14 cellular contexts compared by ENCODE assay signal in the genomic region with DNA sequence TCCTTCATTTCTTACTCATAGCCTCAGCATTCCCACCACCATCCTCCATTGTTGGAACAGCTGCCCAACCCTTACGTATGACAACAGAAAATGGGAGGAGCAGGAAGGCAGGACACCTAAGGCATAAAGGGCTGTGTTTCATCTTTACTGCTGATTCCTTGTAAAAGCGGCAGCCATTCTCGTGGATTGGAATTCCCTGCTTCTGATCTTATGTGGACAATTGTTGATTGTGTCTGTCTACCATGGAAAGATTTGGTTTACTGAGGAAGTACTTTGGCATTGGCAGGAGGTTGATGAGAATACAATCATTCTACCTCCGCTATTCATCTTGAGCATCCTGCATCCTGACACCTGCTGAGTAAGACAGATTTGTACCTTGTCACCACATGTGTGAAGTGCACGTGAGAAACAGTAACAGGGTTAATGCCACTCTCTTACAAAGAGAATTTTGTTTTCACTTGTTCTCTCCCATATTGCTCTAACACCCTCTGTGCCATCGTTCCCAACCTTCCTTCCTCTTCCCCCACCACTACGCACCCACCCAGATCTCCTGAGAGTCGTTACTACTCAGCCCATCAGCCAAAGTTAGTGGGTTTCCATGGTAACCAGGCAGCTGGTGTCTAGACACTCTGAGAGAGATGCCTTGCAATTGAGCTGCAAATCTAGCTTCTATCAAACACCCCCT.
DNase-seq lines count a peak whose midpoint lies in the region; ATAC-seq and TF ChIP-seq lines count a peak whose summit lies in the region.
"Had no signal": no experiment of that assay in that cellular context is flagged by ENCODE, and none has a peak within 500 bp of the region (broad histone marks: within the 10 kb centered on the region; RNA-seq: fewer than 3 reads in every experiment).

No MANE protein-coding gene starts in this region.

- H3K14ac ChIP-seq in trophoblast cell (ENCODE audit: low read length), result no peak overlapping the region

- H2BK5ac ChIP-seq in trophoblast cell (ENCODE audit: low read depth, low read length, poor library complexity), result no peak overlapping the region

- H3K79me1 ChIP-seq in trophoblast cell (ENCODE audit: low read length), result no peaks in the 10 kb centered on the region

- H3K27me3 ChIP-seq in trophoblast cell (ENCODE audit: insufficient read depth, low read length), result no peaks in the 10 kb centered on the region
- H3K27me3 ChIP-seq in Caco-2 (replicated peaks; ENCODE audit: control insufficient read depth, insufficient read depth, low read length), result no peaks in the 10 kb centered on the region

- H3K9me3 ChIP-seq in trophoblast cell (ENCODE audit: insufficient read depth, low read depth, low read length), result no peaks in the 10 kb centered on the region
- H3K9me3 ChIP-seq in Caco-2, result no peaks in the 10 kb centered on the region

- no peak overlapping the region for H4K91ac ChIP-seq in trophoblast cell (ENCODE audit: low read depth, low read length)

- H2BK120ac ChIP-seq in trophoblast cell (ENCODE audit: insufficient read depth, low read length, poor library complexity), result no peak overlapping the region

- H3K27me3 Mint-ChIP-seq in effector memory CD8-positive, alpha-beta T cell, result no peaks in the 10 kb centered on the region
- H3K27me3 Mint-ChIP-seq in Caco-2 (ENCODE audit: insufficient read depth, unreplicated experiment), result peaks cover 2% of the 10 kb centered on the region
- H3K27me3 Mint-ChIP-seq: activated CD4-positive, alpha-beta memory T cell treated with anti-CD3 and anti-CD28 coated beads for 36 hours had no signal

- intact Hi-C loops in Caco-2 (cut with micrococcal nuclease; ENCODE audit: unreplicated experiment), result loop anchor here (10.0 kb wide), 1 partner anchor 154 kb away; no protein-coding TSS in a partner anchor

- no peak overlapping the region for H2AFZ ChIP-seq in trophoblast cell (ENCODE audit: insufficient read depth, low read length, poor library complexity)

- peaks cover 3 to 4% of the 10 kb centered on the region in 2 donors for H3K4me1 Mint-ChIP-seq in effector memory CD8-positive, alpha-beta T cell (ENCODE audit: low read depth in 2 of 2)
- H3K4me1 Mint-ChIP-seq in Caco-2 (ENCODE audit: low read depth, unreplicated experiment), result no peaks in the 10 kb centered on the region

- H3K36me3 ChIP-seq in trophoblast cell (ENCODE audit: control insufficient read depth in 1 of 2, insufficient read depth in 2 of 2, low read length in 2 of 2), result no peaks in the 10 kb centered on the region
- H3K36me3 ChIP-seq in Caco-2 (ENCODE audit: control insufficient read depth, insufficient read depth, low read length), result no peaks in the 10 kb centered on the region

- no peak overlapping the region for H3K4ac ChIP-seq in trophoblast cell (ENCODE audit: low read depth, low read length)

- no peak overlapping the region for H3K27ac Mint-ChIP-seq in effector memory CD8-positive, alpha-beta T cell
- H3K27ac Mint-ChIP-seq in Caco-2 (ENCODE audit: unreplicated experiment), result no peak overlapping the region
- H3K27ac Mint-ChIP-seq: activated CD4-positive, alpha-beta memory T cell treated with anti-CD3 and anti-CD28 coated beads for 36 hours; HFFc6 had no signal

- DNase-seq in DMS153 (lab: John Stamatoyannopoulos, UW) (peak; percentile 19), DMS153 treated with DMSO at 0.1 percent for 48 hours (lab: John Stamatoyannopoulos, UW; ENCODE audit: unreplicated experiment) (no peak), NCI-H524 (lab: John Stamatoyannopoulos, UW) (peak; percentile 78 to 91), trophoblast cell (peak; percentile 27 to 54), hepatic stellate cell (ENCODE audit: low spot score) (no peak), Caco-2 (no peak)
- DNase-seq in effector memory CD8-positive, alpha-beta T cell, result no peak
- DNase-seq: activated CD4-positive, alpha-beta memory T cell treated with anti-CD3 and anti-CD28 coated beads for 36 hours; HFFc6; NCI-H2029 treated with DMSO at 0.1 percent for 48 hours; stimulated activated CD4-positive, alpha-beta T cell treated with anti-CD3 and anti-CD28 coated beads, Interleukin-4, amount 100 ng/mL, for 4 hours had no signal

- no peak overlapping the region for H4K8ac ChIP-seq in trophoblast cell (ENCODE audit: low read depth, low read length)

- H3K18ac ChIP-seq in trophoblast cell (ENCODE audit: low read length), result no peak overlapping the region

- ATAC-seq in effector memory CD8-positive, alpha-beta T cell (replicated peaks), result peak; percentile 31
- no peak for ATAC-seq in GM18870 (IDR thresholded peaks at IDR 0.05; ENCODE audit: unreplicated experiment)

- BruUV-seq in Caco-2 (replicated peaks; lab: Mats Ljungman, UMichigan), result no TSS peak

- no peak overlapping the region for H2AK5ac ChIP-seq in trophoblast cell (ENCODE audit: low read length)

- H2BK12ac ChIP-seq in trophoblast cell (ENCODE audit: low read length), result no peak overlapping the region

- H3K27ac ChIP-seq in trophoblast cell (ENCODE audit: low read depth, low read length), result no peak overlapping the region
- H3K27ac ChIP-seq: 22Rv1, SK-N-MC had no signal

- H4K12ac ChIP-seq in trophoblast cell (ENCODE audit: low read depth, low read length), result no peak overlapping the region

- H3K4me2 ChIP-seq in trophoblast cell (ENCODE audit: low read length), result no peak overlapping the region

- TF ChIP-seq CTCF in Caco-2 (IDR thresholded peaks at IDR 0.05; ENCODE audit: insufficient read depth in 1 of 2, low read depth in 1 of 2, low read length in 1 of 2, severe bottlenecking in 1 of 2, unreplicated experiment in 1 of 2), result no peak

- POLR2A ChIA-PET in Caco-2 (lab: Charles Lee), result no interaction called here

- H3K9ac ChIP-seq in trophoblast cell (ENCODE audit: low read length), result no peak overlapping the region

- WGBS in trophoblast cell (ENCODE audit: extremely low coverage, insufficient coverage, insufficient read length), result no CpG with 5 or more reads among the region's 8 CpGs

- no peaks in the 10 kb centered on the region for H3K4me1 ChIP-seq in trophoblast cell (ENCODE audit: control insufficient read depth in 1 of 2, insufficient read depth in 2 of 2, low read length in 2 of 2)
- H3K4me1 ChIP-seq in Caco-2, result peaks cover 10% of the 10 kb centered on the region

- H3K4me3 Mint-ChIP-seq in effector memory CD8-positive, alpha-beta T cell, result no peak overlapping the region
- H3K4me3 Mint-ChIP-seq in Caco-2 (ENCODE audit: unreplicated experiment), result no peak overlapping the region
- H3K4me3 Mint-ChIP-seq: activated CD4-positive, alpha-beta memory T cell treated with anti-CD3 and anti-CD28 coated beads for 36 hours; HFFc6 had no signal

- no peak overlapping the region for H3K23ac ChIP-seq in trophoblast cell (ENCODE audit: low read length)

- H3K4me3 ChIP-seq in trophoblast cell (ENCODE audit: low read depth, low read length) (no peak overlapping the region), Caco-2 (ENCODE audit: low read depth, low read length) (no peak overlapping the region)
- H3K4me3 ChIP-seq: SK-N-MC had no signal

- CTCF ChIA-PET in Caco-2 (lab: Charles Lee), result no interaction called here

- H3K79me2 ChIP-seq in trophoblast cell (ENCODE audit: control insufficient read depth, insufficient read depth, low read length, poor library complexity), result no peaks in the 10 kb centered on the region

- no peaks in the 10 kb centered on the region for H3K9me3 Mint-ChIP-seq in effector memory CD8-positive, alpha-beta T cell
- H3K9me3 Mint-ChIP-seq in Caco-2 (ENCODE audit: unreplicated experiment), result no peaks in the 10 kb centered on the region
- H3K9me3 Mint-ChIP-seq: activated CD4-positive, alpha-beta memory T cell treated with anti-CD3 and anti-CD28 coated beads for 36 hours; HFFc6 had no signal

- H3K36me3 Mint-ChIP-seq in effector memory CD8-positive, alpha-beta T cell (ENCODE audit: insufficient read depth), result peaks cover under 1% of the 10 kb centered on the region
- H3K36me3 Mint-ChIP-seq in Caco-2 (ENCODE audit: insufficient read depth, unreplicated experiment), result no peaks in the 10 kb centered on the region
- H3K36me3 Mint-ChIP-seq: activated CD4-positive, alpha-beta memory T cell treated with anti-CD3 and anti-CD28 coated beads for 36 hours had no signal

Comparison
In these comparisons a context has a peak if more than half of its experiments do, and no peak if none do; other contexts are left out.
1. DNase-seq: peak in DMS153 (single experiment), NCI-H524 (2 of 2) and trophoblast cell (2 of 2); none in DMS153 treated with DMSO at 0.1 percent for 48 hours (single experiment), effector memory CD8-positive, alpha-beta T cell (0 of 3), hepatic stellate cell (single experiment) and Caco-2 (0 of 2).